ENCODE assay signal across 1 cellular context in the genomic region with DNA sequence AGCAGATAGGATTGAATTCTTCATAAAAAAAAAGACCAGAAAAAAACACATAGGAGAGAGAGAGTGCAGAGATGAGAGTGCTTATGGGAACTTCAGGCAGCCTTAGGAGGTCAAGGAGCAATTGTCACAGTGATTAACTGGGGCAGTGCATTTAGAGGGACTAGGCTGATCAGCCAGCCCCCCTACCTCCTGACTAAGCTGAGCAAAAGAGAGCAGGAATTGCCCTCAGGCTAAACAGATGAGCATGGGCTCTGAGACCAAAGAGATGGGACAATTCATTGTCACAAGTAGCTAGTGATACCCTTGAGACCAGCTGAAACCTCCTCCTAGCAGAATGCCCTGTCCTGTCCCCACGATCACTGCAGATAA.
TF ChIP-seq lines count a peak whose summit lies in the region.

No MANE protein-coding gene starts in this region.

TF ChIP-seq in H1, 55 proteins besides CTCF, POLR2A, EP300 and RAD21:
- TF ChIP-seq GTF2F1 (IDR thresholded peaks at IDR 0.05; ENCODE audit: borderline replicate concordance, low read depth, low read length) (no peak), CTBP2 (IDR thresholded peaks at IDR 0.05; ENCODE audit: borderline replicate concordance, insufficient read depth, insufficient read length, low read length) (no peak), SIX5 (IDR thresholded peaks at IDR 0.05; ENCODE audit: low read depth, low read length) (no peak), YY1 (IDR thresholded peaks at IDR 0.05; ENCODE audit: low read depth, low read length) (no peak), JUN (IDR thresholded peaks at IDR 0.05; ENCODE audit: low read depth, low read length) (no peak), BACH1 (IDR thresholded peaks at IDR 0.05; ENCODE audit: low read length) (no peak), SRF (IDR thresholded peaks at IDR 0.05; ENCODE audit: low read depth, low read length) (no peak), TAF1 (IDR thresholded peaks at IDR 0.05; ENCODE audit: low read depth, low read length) (no peak)
TF ChIP-seq in H1: peak in this region for 0.
